ENCODE assay signal across 41 cellular contexts in the genomic region with DNA sequence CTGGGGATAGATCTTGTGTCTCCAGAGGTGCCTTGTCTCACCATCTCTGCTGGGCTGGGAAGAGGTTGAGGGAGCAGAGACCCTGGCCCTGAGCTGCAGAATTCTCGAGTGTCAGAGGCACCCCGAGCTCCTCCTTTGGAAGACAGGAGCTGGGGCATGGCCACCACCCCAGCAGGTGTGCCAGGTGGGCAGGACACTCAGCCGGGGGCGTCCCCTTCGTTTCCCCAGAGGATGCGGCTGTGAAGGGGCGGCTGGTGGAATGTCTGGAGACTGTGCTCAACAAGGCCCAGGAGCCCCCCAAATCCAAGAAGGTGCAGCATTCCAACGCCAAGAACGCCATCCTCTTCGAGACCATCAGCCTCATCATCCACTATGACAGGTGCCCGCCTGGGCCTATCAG. TPM values are rescaled to one million over a fixed set of nuclear protein-coding genes. Genes with fewer than 3 reads are reported as not detected.
"Had no signal": no experiment of that assay in that cellular context is flagged by ENCODE, and none has a peak within 500 bp of the region (broad histone marks: within the 10 kb centered on the region; RNA-seq: fewer than 3 reads in every experiment).

No MANE protein-coding gene starts in this region.

- H3K9me3 Mint-ChIP-seq: activated naive CD4-positive, alpha-beta T cell treated with anti-CD3 and anti-CD28 coated beads for 36 hours; activated naive CD4-positive, alpha-beta T cell treated with anti-CD3 and anti-CD28 coated beads, Interleukin-2, amount 10 ng/mL, durations not matched to agents 7 days and 5 days; activated naive CD4-positive, alpha-beta T cell treated with anti-CD3 and anti-CD28 coated beads, Interleukin-2, amount 50 U/mL, for 24 hours; activated naive CD4-positive, alpha-beta T cell treated with anti-CD3 and anti-CD28 coated beads, Interleukin-2, amount 50 U/mL, for 72 hours; activated naive CD8-positive, alpha-beta T cell treated with anti-CD3 and anti-CD28 coated beads for 36 hours; activated naive CD8-positive, alpha-beta T cell treated with anti-CD3 and anti-CD28 coated beads, Interleukin-2, amount 10 ng/mL, durations not matched to agents 7 days and 5 days; activated T-cell treated with anti-CD3 and anti-CD28 coated beads, Interleukin-2, amount 50 U/mL, for 24 hours; activated T-cell treated with anti-CD3 and anti-CD28 coated beads, Interleukin-2, amount 50 U/mL, for 4 hours; activated T-cell treated with anti-CD3 and anti-CD28 coated beads, Interleukin-2, amount 50 U/mL, for 72 hours; activated T-helper 1 cell treated with anti-CD3 and anti-CD28 coated beads, Interleukin-12 subunit alpha, Interleukin-12 subunit beta, Interleukin-2, Interleukin-4 antibody, amounts not matched to agents 30 ng/mL and 10 ng/mL and 1 ng/mL, durations not matched to agents 14 hours and 24 hours and 36 hours; activated T-helper 17 cell treated with anti-CD3 and anti-CD28 coated beads, Interleukin-2, amount 50 U/mL, for 72 hours; activated T-helper 2 cell treated with anti-CD3 and anti-CD28 coated beads, Interferon-gamma antibody, Interleukin-2, Interleukin-4, amounts not matched to agents 10 μg/mL and 5 μg/mL and 100 μg/mL, durations not matched to agents 14 hours and 24 hours and 36 hours; brain; central memory CD8-positive, alpha-beta T cell had no signal

- FAIRE-seq: astrocyte, bronchial epithelial cell had no signal

- H3K4me3 ChIP-seq: adrenal gland, ascending aorta, body of pancreas, breast epithelium, cardiac muscle cell had no signal

- H3K4me1 Mint-ChIP-seq: activated naive CD4-positive, alpha-beta T cell treated with anti-CD3 and anti-CD28 coated beads, Interleukin-2, amount 10 ng/mL, durations not matched to agents 7 days and 5 days; activated naive CD8-positive, alpha-beta T cell treated with anti-CD3 and anti-CD28 coated beads for 36 hours; activated naive CD8-positive, alpha-beta T cell treated with anti-CD3 and anti-CD28 coated beads, Interleukin-2, amount 10 ng/mL, durations not matched to agents 7 days and 5 days; activated T-helper 17 cell treated with anti-CD3 and anti-CD28 coated beads, Interleukin-2, amount 50 U/mL, for 72 hours; central memory CD8-positive, alpha-beta T cell had no signal

- H3K4me1 ChIP-seq: body of pancreas, breast epithelium had no signal

- H3K4me3 Mint-ChIP-seq: activated naive CD4-positive, alpha-beta T cell treated with anti-CD3 and anti-CD28 coated beads for 36 hours; activated naive CD4-positive, alpha-beta T cell treated with anti-CD3 and anti-CD28 coated beads, Interleukin-2, amount 10 ng/mL, durations not matched to agents 7 days and 5 days; activated naive CD4-positive, alpha-beta T cell treated with anti-CD3 and anti-CD28 coated beads, Interleukin-2, amount 50 U/mL, for 24 hours; activated naive CD8-positive, alpha-beta T cell; activated naive CD8-positive, alpha-beta T cell treated with anti-CD3 and anti-CD28 coated beads for 36 hours; activated naive CD8-positive, alpha-beta T cell treated with anti-CD3 and anti-CD28 coated beads, Interleukin-2, amount 10 ng/mL, durations not matched to agents 7 days and 5 days; activated T-cell treated with anti-CD3 and anti-CD28 coated beads, Interleukin-2, amount 50 U/mL, for 24 hours; activated T-cell treated with anti-CD3 and anti-CD28 coated beads, Interleukin-2, amount 50 U/mL, for 4 hours; activated T-cell treated with anti-CD3 and anti-CD28 coated beads, Interleukin-2, amount 50 U/mL, for 72 hours; activated T-helper 1 cell treated with anti-CD3 and anti-CD28 coated beads, Interleukin-12 subunit alpha, Interleukin-12 subunit beta, Interleukin-2, Interleukin-4 antibody, amounts not matched to agents 30 ng/mL and 10 ng/mL and 1 ng/mL, durations not matched to agents 14 hours and 24 hours and 36 hours; activated T-helper 17 cell treated with anti-CD3 and anti-CD28 coated beads, Interleukin-2, amount 50 U/mL, for 72 hours; brain; central memory CD8-positive, alpha-beta T cell had no signal

- H3K27ac Mint-ChIP-seq: activated naive CD4-positive, alpha-beta T cell treated with anti-CD3 and anti-CD28 coated beads for 36 hours; activated naive CD4-positive, alpha-beta T cell treated with anti-CD3 and anti-CD28 coated beads, Interleukin-2, amount 10 ng/mL, durations not matched to agents 7 days and 5 days; activated naive CD4-positive, alpha-beta T cell treated with anti-CD3 and anti-CD28 coated beads, Interleukin-2, amount 50 U/mL, for 24 hours; activated naive CD4-positive, alpha-beta T cell treated with anti-CD3 and anti-CD28 coated beads, Interleukin-2, amount 50 U/mL, for 72 hours; activated naive CD8-positive, alpha-beta T cell; activated naive CD8-positive, alpha-beta T cell treated with anti-CD3 and anti-CD28 coated beads for 36 hours; activated naive CD8-positive, alpha-beta T cell treated with anti-CD3 and anti-CD28 coated beads, Interleukin-2, amount 10 ng/mL, durations not matched to agents 7 days and 5 days; activated T-cell treated with anti-CD3 and anti-CD28 coated beads, Interleukin-2, amount 50 U/mL, for 24 hours; activated T-cell treated with anti-CD3 and anti-CD28 coated beads, Interleukin-2, amount 50 U/mL, for 72 hours; activated T-helper 1 cell treated with anti-CD3 and anti-CD28 coated beads, Interleukin-12 subunit alpha, Interleukin-12 subunit beta, Interleukin-2, Interleukin-4 antibody, amounts not matched to agents 30 ng/mL and 10 ng/mL and 1 ng/mL, durations not matched to agents 14 hours and 24 hours and 36 hours; activated T-helper 17 cell treated with anti-CD3 and anti-CD28 coated beads, Interleukin-2, amount 50 U/mL, for 72 hours; activated T-helper 2 cell treated with anti-CD3 and anti-CD28 coated beads, Interferon-gamma antibody, Interleukin-2, Interleukin-4, amounts not matched to agents 10 μg/mL and 5 μg/mL and 100 μg/mL, durations not matched to agents 14 hours and 24 hours and 36 hours had no signal

- DNase-seq: activated effector memory CD4-positive, alpha-beta T cell treated with anti-CD3 and anti-CD28 coated beads, Interleukin-2, amount 50 U/mL, for 16 hours; activated effector memory CD4-positive, alpha-beta T cell treated with Interleukin-2 at 50 U/mL for 16 hours; activated gamma-delta T cell; activated gamma-delta T cell treated with Interleukin-2 at 50 U/mL for 16 hours; activated naive CD4-positive, alpha-beta T cell; activated naive CD4-positive, alpha-beta T cell treated with anti-CD3 and anti-CD28 coated beads for 36 hours; activated naive CD4-positive, alpha-beta T cell treated with anti-CD3 and anti-CD28 coated beads, Interleukin-2, amount 10 ng/mL, durations not matched to agents 7 days and 5 days; activated naive CD4-positive, alpha-beta T cell treated with anti-CD3 and anti-CD28 coated beads, Interleukin-2, amount 50 U/mL, for 16 hours; activated naive CD4-positive, alpha-beta T cell treated with Interleukin-2 at 50 U/mL for 16 hours; activated naive CD8-positive, alpha-beta T cell treated with anti-CD3 and anti-CD28 coated beads for 36 hours; activated naive CD8-positive, alpha-beta T cell treated with anti-CD3 and anti-CD28 coated beads, Interleukin-2, amount 10 ng/mL, durations not matched to agents 7 days and 5 days; activated T-cell treated with anti-CD3 and anti-CD28 coated beads for 4 hours; activated T-cell treated with anti-CD3 and anti-CD28 coated beads, Interleukin-2, amount 50 U/mL, for 1 hour; activated T-cell treated with anti-CD3 and anti-CD28 coated beads, Interleukin-2, amount 50 U/mL, for 24 hours; activated T-cell treated with anti-CD3 and anti-CD28 coated beads, Interleukin-2, amount 50 U/mL, for 4 hours; activated T-cell treated with anti-CD3 and anti-CD28 coated beads, Interleukin-2, amount 50 U/mL, for 48 hours; activated T-cell treated with anti-CD3 and anti-CD28 coated beads, Interleukin-2, amount 50 U/mL, for 72 hours; adrenal gland; amniotic stem cell; amygdala; anterior cingulate cortex; body of pancreas; brain microvascular endothelial cell; caudate nucleus; central memory CD4-positive, alpha-beta T cell; cerebellar nuclear complex had no signal

- H3K27me3 Mint-ChIP-seq: activated naive CD4-positive, alpha-beta T cell treated with anti-CD3 and anti-CD28 coated beads, Interleukin-2, amount 10 ng/mL, durations not matched to agents 7 days and 5 days; activated naive CD4-positive, alpha-beta T cell treated with anti-CD3 and anti-CD28 coated beads, Interleukin-2, amount 50 U/mL, for 24 hours; activated naive CD8-positive, alpha-beta T cell; activated naive CD8-positive, alpha-beta T cell treated with anti-CD3 and anti-CD28 coated beads for 36 hours; activated naive CD8-positive, alpha-beta T cell treated with anti-CD3 and anti-CD28 coated beads, Interleukin-2, amount 10 ng/mL, durations not matched to agents 7 days and 5 days; activated T-cell treated with anti-CD3 and anti-CD28 coated beads, Interleukin-2, amount 50 U/mL, for 24 hours; activated T-helper 17 cell treated with anti-CD3 and anti-CD28 coated beads, Interleukin-2, amount 50 U/mL, for 72 hours; brain; central memory CD8-positive, alpha-beta T cell had no signal

- H3K9me3 ChIP-seq: adrenal gland, ascending aorta, body of pancreas, breast epithelium had no signal

- H3K27me3 ChIP-seq: adrenal gland, ascending aorta, body of pancreas, brain microvascular endothelial cell, breast epithelium, cardiac muscle cell had no signal

- ATAC-seq: activated naive CD4-positive, alpha-beta T cell treated with anti-CD3 and anti-CD28 coated beads, Interleukin-2, amount 50 U/mL, for 72 hours; activated T-cell treated with anti-CD3 and anti-CD28 coated beads, Interleukin-2, amount 50 U/mL, for 4 hours; activated T-cell treated with anti-CD3 and anti-CD28 coated beads, Interleukin-2, amount 50 U/mL, for 72 hours; activated T-helper 17 cell treated with anti-CD3 and anti-CD28 coated beads, Interleukin-2, amount 50 U/mL, for 72 hours; body of pancreas had no signal

- H3K27ac ChIP-seq: ascending aorta, body of pancreas, brain microvascular endothelial cell, breast epithelium, cardiac muscle cell had no signal

RNA-seq across cellular contexts. Expression of gene TSKS, which starts 35.5 kb away (rescaled TPM):
- total RNA-seq: ascending aorta, astrocyte, bronchial epithelial cell, cerebellum, chondrocyte had no signal
- polyA plus RNA-seq: cardiac muscle cell had no signal
